Comparison of ENCODE assay signal across 24 cellular contexts in the genomic region with DNA sequence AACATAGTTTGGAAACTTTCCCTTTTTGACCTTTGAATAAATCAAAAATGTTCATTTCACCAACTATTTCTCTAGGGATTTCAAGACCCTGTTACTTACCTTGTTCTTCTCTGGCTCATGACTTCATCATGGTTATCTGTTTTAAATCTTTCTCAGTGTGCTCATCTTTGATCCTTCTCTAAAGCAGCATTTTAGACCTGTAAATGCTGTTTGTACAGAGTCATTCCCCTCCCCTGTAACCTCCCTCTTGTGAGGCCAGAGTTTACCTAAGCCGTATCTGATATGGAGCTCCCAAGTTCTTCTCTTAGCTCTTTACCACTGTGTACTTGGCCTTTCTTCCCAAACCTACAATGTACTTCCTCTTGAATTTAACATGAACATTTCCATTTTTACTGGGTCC.
"Had no signal": no experiment of that assay in that cellular context is flagged by ENCODE, and none has a peak within 500 bp of the region (broad histone marks: within the 10 kb centered on the region; RNA-seq: fewer than 3 reads in every experiment).

No MANE protein-coding gene starts in this region.

- H3K27ac Mint-ChIP-seq: activated CD4-positive, alpha-beta T cell treated with anti-CD3 and anti-CD28 coated beads for 36 hours; activated CD8-positive, alpha-beta T cell treated with anti-CD3 and anti-CD28 coated beads, Interleukin-2, amount 10 ng/mL, durations not matched to agents 7 days and 5 days; activated naive CD8-positive, alpha-beta T cell treated with anti-CD3 and anti-CD28 coated beads, Interleukin-2, amount 10 ng/mL, durations not matched to agents 7 days and 5 days had no signal

- H3K27me3 Mint-ChIP-seq: activated CD4-positive, alpha-beta T cell treated with anti-CD3 and anti-CD28 coated beads for 36 hours; activated naive CD8-positive, alpha-beta T cell treated with anti-CD3 and anti-CD28 coated beads, Interleukin-2, amount 10 ng/mL, durations not matched to agents 7 days and 5 days had no signal

- H3K9me3 ChIP-seq: adrenal gland, SJSA1 had no signal

- H3K27me3 ChIP-seq: adrenal gland, SJSA1 had no signal

- H3K9me3 Mint-ChIP-seq: activated naive CD8-positive, alpha-beta T cell treated with anti-CD3 and anti-CD28 coated beads, Interleukin-2, amount 10 ng/mL, durations not matched to agents 7 days and 5 days had no signal

- FAIRE-seq: RCC 7860 had no signal

- H3K4me3 Mint-ChIP-seq: activated CD4-positive, alpha-beta T cell treated with anti-CD3 and anti-CD28 coated beads for 36 hours; activated CD8-positive, alpha-beta T cell treated with anti-CD3 and anti-CD28 coated beads, Interleukin-2, amount 10 ng/mL, durations not matched to agents 7 days and 5 days; activated naive CD8-positive, alpha-beta T cell treated with anti-CD3 and anti-CD28 coated beads, Interleukin-2, amount 10 ng/mL, durations not matched to agents 7 days and 5 days had no signal

- DNase-seq: activated CD4-positive, alpha-beta T cell treated with anti-CD3 and anti-CD28 coated beads for 36 hours; activated CD4-positive, alpha-beta T cell treated with anti-CD3 and anti-CD28 coated beads, Interleukin-2, amount 50 U/mL, for 4 hours; activated CD8-positive, alpha-beta memory T cell treated with anti-CD3 and anti-CD28 coated beads, Interleukin-2, amount 50 U/mL, for 48 hours; activated CD8-positive, alpha-beta T cell treated with anti-CD3 and anti-CD28 coated beads, Interleukin-2, amount 10 ng/mL, durations not matched to agents 7 days and 5 days; activated naive CD4-positive, alpha-beta T cell treated with anti-CD3 and anti-CD28 coated beads, Interleukin-2, amount 50 U/mL, for 16 hours; activated naive CD8-positive, alpha-beta T cell treated with anti-CD3 and anti-CD28 coated beads, Interleukin-2, amount 10 ng/mL, durations not matched to agents 7 days and 5 days; activated T-cell treated with anti-CD3 and anti-CD28 coated beads, Interleukin-2, amount 50 U/mL, for 1 hour; adrenal gland; anterior cingulate cortex; cerebellar nuclear complex; KG1; NCI-H1092; NCI-H1417; NCI-H1694; NCI-H2029; NCI-H2107; NCI-H524; PC-3; SHP77; T-helper 2 cell; T1000; WERI-Rb-1 had no signal

- H3K4me3 ChIP-seq: adrenal gland, SJSA1 had no signal

- H3K4me1 Mint-ChIP-seq: activated CD4-positive, alpha-beta T cell treated with anti-CD3 and anti-CD28 coated beads for 36 hours had no signal

- H3K36me3 ChIP-seq: adrenal gland, SJSA1, WERI-Rb-1 had no signal

- H3K36me3 Mint-ChIP-seq: activated naive CD8-positive, alpha-beta T cell treated with anti-CD3 and anti-CD28 coated beads, Interleukin-2, amount 10 ng/mL, durations not matched to agents 7 days and 5 days had no signal

- ATAC-seq: activated CD4-positive, alpha-beta T cell treated with anti-CD3 and anti-CD28 coated beads for 36 hours; activated CD8-positive, alpha-beta T cell treated with anti-CD3 and anti-CD28 coated beads, Interleukin-2, amount 10 ng/mL, durations not matched to agents 7 days and 5 days; PC-3 had no signal

- H3K27ac ChIP-seq: adrenal gland, SJSA1, WERI-Rb-1 had no signal
